16 cellular contexts compared by ENCODE assay signal in the genomic region with DNA sequence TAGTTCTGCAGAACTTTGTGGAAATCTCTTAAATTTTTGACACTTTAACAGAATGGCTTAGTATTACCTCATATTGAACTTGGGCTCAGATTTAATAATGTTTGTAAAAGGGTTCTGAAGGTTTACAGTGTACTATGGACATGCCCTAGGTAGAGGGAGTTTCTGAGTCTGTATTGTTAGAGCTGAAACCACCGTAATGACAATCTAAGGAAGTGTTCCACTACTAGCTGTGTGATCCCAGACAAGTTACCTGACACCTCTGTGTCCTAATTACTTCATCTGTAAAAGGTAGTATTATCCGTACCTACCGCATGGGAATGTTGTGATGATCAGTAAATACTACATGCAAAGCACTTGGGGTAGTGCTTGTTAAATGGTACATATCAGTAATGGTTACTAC.
DNase-seq lines count a peak whose midpoint lies in the region; ATAC-seq, FAIRE-seq and TF ChIP-seq lines count a peak whose summit lies in the region.
"Had no signal": no experiment of that assay in that cellular context is flagged by ENCODE, and none has a peak within 500 bp of the region (broad histone marks: within the 10 kb centered on the region; RNA-seq: fewer than 3 reads in every experiment).

No MANE protein-coding gene starts in this region.

- H3K4me1 ChIP-seq in stomach (peaks cover 6 to 29% (median 13%) of the 10 kb centered on the region in 4 donors), right atrium auricular region (peaks cover 0 to 10% of the 10 kb centered on the region in 2 donors)

- TF ChIP-seq CTCF in stomach (IDR thresholded peaks at IDR 0.05) (no peak), right atrium auricular region (IDR thresholded peaks at IDR 0.05) (no peak)

- H3K36me3 ChIP-seq in stomach (peaks cover 15 to 58% (median 41%) of the 10 kb centered on the region in 4 donors), right atrium auricular region (peaks cover 17% of the 10 kb centered on the region)

- intact Hi-C loops in stomach (cut with DNase I; ENCODE audit: low total_unique reads), result no loop called here

- H3K27me3 ChIP-seq in stomach (no peaks in the 10 kb centered on the region), right atrium auricular region (no peaks in the 10 kb centered on the region)

- H3K36me3 Mint-ChIP-seq in T-helper 17 cell (ENCODE audit: low read depth), result peaks cover 5% of the 10 kb centered on the region
- peaks cover 58% of the 10 kb centered on the region for H3K36me3 Mint-ChIP-seq in stimulated activated memory B cell treated with anti-CD40 and anti-IgM and Interleukin-4, amounts not matched to agents 10 μg/mL and 1 μg/mL and 100 μg/mL, for 72 hours

- H3K4me1 Mint-ChIP-seq in T-helper 17 cell, result peaks cover 14% of the 10 kb centered on the region
- H3K4me1 Mint-ChIP-seq in stimulated activated memory B cell treated with anti-CD40 and anti-IgM and Interleukin-4, amounts not matched to agents 10 μg/mL and 1 μg/mL and 100 μg/mL, for 72 hours, result peaks cover 12% of the 10 kb centered on the region

- H3K9me3 ChIP-seq in T-helper 17 cell (ENCODE audit: control insufficient read depth, low read length, poor library complexity, severe bottlenecking) (no peaks in the 10 kb centered on the region), stomach (no peaks in the 10 kb centered on the region), right atrium auricular region (no peaks in the 10 kb centered on the region)

- no peak for ATAC-seq in T-helper 17 cell
- ATAC-seq in esophagus mucosa, result peak; percentile 5
- ATAC-seq in stimulated activated memory B cell treated with anti-CD40 and anti-IgM and Interleukin-4, amounts not matched to agents 10 μg/mL and 1 μg/mL and 100 μg/mL, for 72 hours, result no peak
- no peak for ATAC-seq in stimulated activated naive CD8-positive, alpha-beta T cell treated with anti-CD3 and anti-CD28 coated beads, Interleukin-15, Interleukin-2, amounts not matched to agents 100 U/mL and 50 U/mL, for 24 hours
- ATAC-seq: HCT116 had no signal

- H3K4me3 Mint-ChIP-seq in T-helper 17 cell, result no peak overlapping the region
- H3K4me3 Mint-ChIP-seq in stimulated activated memory B cell treated with anti-CD40 and anti-IgM and Interleukin-4, amounts not matched to agents 10 μg/mL and 1 μg/mL and 100 μg/mL, for 72 hours, result no peak overlapping the region
- H3K4me3 Mint-ChIP-seq: B cell, IgD-negative memory B cell had no signal

- no peak for DNase-seq in GM19239 (ENCODE audit: insufficient read length, low spot score)
- no peak for DNase-seq in T-helper 17 cell
- DNase-seq in stomach, result no peak
- no peak for DNase-seq in stimulated activated naive CD8-positive, alpha-beta T cell treated with anti-CD3 and anti-CD28 coated beads, Interleukin-15, Interleukin-2, amounts not matched to agents 100 U/mL and 50 U/mL, for 24 hours
- DNase-seq in right atrium auricular region (ENCODE audit: low spot score), result no peak
- DNase-seq: EL, MV-4-11, NCI-H1417 treated with DMSO at 0.1 percent for 48 hours, NCI-H2081, NCI-H510A treated with DMSO at 0.1 percent for 48 hours, SIG-M5 had no signal

- WGBS in stomach, 5 donors, result 55 to 80% (median 70%) methylated on average over 3 of the region's 3 CpGs

- no peak for TF ChIP-seq EP300 in stomach (IDR thresholded peaks at IDR 0.05)

- no peak overlapping the region for H3K4me3 ChIP-seq in stomach
- H3K4me3 ChIP-seq in right atrium auricular region, result no peak overlapping the region

- H3K27me3 Mint-ChIP-seq in T-helper 17 cell, result no peaks in the 10 kb centered on the region
- H3K27me3 Mint-ChIP-seq in stimulated activated memory B cell treated with anti-CD40 and anti-IgM and Interleukin-4, amounts not matched to agents 10 μg/mL and 1 μg/mL and 100 μg/mL, for 72 hours, result no peaks in the 10 kb centered on the region
- H3K27me3 Mint-ChIP-seq: B cell, IgD-negative memory B cell had no signal

- TF ChIP-seq POLR2A in stomach (IDR thresholded peaks at IDR 0.05), result no peak

- peak overlapping the region; percentile 72 for H3K27ac Mint-ChIP-seq in T-helper 17 cell
- peak overlapping the region; percentile 30 for H3K27ac Mint-ChIP-seq in stimulated activated memory B cell treated with anti-CD40 and anti-IgM and Interleukin-4, amounts not matched to agents 10 μg/mL and 1 μg/mL and 100 μg/mL, for 72 hours
- H3K27ac Mint-ChIP-seq: IgD-negative memory B cell had no signal

- peak; percentile 4 for FAIRE-seq in GM19239 (lab: Jason Lieb, UNC)

- no peak overlapping the region for H3K27ac ChIP-seq in stomach
- no peak overlapping the region for H3K27ac ChIP-seq in right atrium auricular region

- no peaks in the 10 kb centered on the region for H3K9me3 Mint-ChIP-seq in stimulated activated memory B cell treated with anti-CD40 and anti-IgM and Interleukin-4, amounts not matched to agents 10 μg/mL and 1 μg/mL and 100 μg/mL, for 72 hours
- H3K9me3 Mint-ChIP-seq: IgD-negative memory B cell had no signal
